8 cellular contexts compared by ENCODE assay signal in the genomic region with DNA sequence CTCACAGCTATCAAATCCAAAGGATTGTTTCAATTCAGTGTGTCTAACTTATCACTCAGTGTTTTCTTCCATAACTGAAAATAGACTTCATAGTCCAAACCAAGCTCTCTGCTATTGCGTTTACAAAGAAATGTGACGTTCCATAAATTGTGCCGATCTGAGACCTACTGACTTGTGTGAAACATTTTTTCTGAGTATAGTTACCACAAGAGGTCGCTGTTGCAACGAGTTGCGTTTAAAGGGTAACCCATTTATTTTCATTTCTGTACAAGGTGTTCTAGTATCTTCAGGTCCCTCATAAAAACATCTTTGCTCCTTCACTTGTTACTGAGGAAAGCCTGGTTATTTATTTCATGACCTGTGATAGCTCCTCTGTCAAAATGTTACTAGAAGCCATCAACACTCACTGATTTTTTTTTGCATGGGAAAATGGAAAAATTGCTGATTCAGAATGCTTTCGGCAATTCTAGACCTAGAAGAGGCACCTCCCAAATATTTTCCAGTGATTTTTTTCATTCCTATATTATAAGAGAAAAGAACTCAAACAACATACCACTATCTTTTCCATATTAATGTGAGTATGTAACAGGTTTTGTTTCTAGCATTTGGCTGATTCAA.
DNase-seq lines count a peak whose midpoint lies in the region; ATAC-seq and TF ChIP-seq lines count a peak whose summit lies in the region.

No MANE protein-coding gene starts in this region.

- peaks cover 28% of the 10 kb centered on the region for H3K27me3 Mint-ChIP-seq in activated T-helper 2 cell treated with anti-CD3 and anti-CD28 coated beads, Interferon-gamma antibody, Interleukin-2, Interleukin-4, amounts not matched to agents 10 μg/mL and 5 μg/mL and 100 μg/mL, durations not matched to agents 14 hours and 24 hours and 36 hours (ENCODE audit: low read depth)

- no peaks in the 10 kb centered on the region for H3K36me3 Mint-ChIP-seq in activated T-helper 2 cell treated with anti-CD3 and anti-CD28 coated beads, Interferon-gamma antibody, Interleukin-2, Interleukin-4, amounts not matched to agents 10 μg/mL and 5 μg/mL and 100 μg/mL, durations not matched to agents 14 hours and 24 hours and 36 hours (ENCODE audit: low read depth)

- intact Hi-C loops in activated T-helper 2 cell treated with anti-CD3 and anti-CD28 coated beads, Interferon-gamma antibody, Interleukin-2, Interleukin-4, amounts not matched to agents 10 μg/mL and 5 μg/mL and 100 μg/mL, durations not matched to agents 14 hours and 24 hours and 36 hours (cut with micrococcal nuclease): loop anchor here (10.0 kb wide), 1 partner anchor 820 kb away; no protein-coding TSS in a partner anchor

- in situ Hi-C loops in GM13976 (cut with MboI; ENCODE audit: low sequenced_read_pairs, unreplicated experiment): no loop called here

- DNase-seq in COLO668 (lab: John Stamatoyannopoulos, UW; ENCODE audit: unreplicated experiment): peak; percentile 40
- peak; percentile 44 for DNase-seq in GM13976 (ENCODE audit: low spot score)
- peak; percentile 62 for DNase-seq in NCI-H69 (lab: John Stamatoyannopoulos, UW)
- DNase-seq in activated T-helper 2 cell treated with anti-CD3 and anti-CD28 coated beads, Interferon-gamma antibody, Interleukin-2, Interleukin-4, amounts not matched to agents 10 μg/mL and 5 μg/mL and 100 μg/mL, durations not matched to agents 14 hours and 24 hours and 36 hours (ENCODE audit: low spot score): no peak
- peak; percentile 62 for DNase-seq in kidney tubule cell (ENCODE audit: low spot score)

- peaks cover 4% of the 10 kb centered on the region for H3K4me1 Mint-ChIP-seq in activated T-helper 2 cell treated with anti-CD3 and anti-CD28 coated beads, Interferon-gamma antibody, Interleukin-2, Interleukin-4, amounts not matched to agents 10 μg/mL and 5 μg/mL and 100 μg/mL, durations not matched to agents 14 hours and 24 hours and 36 hours (ENCODE audit: low read depth)

- TF ChIP-seq CTCF in GM13976 (IDR thresholded peaks at IDR 0.05; ENCODE audit: borderline replicate concordance, control extremely low read depth, extremely low read depth, insufficient read depth, missing control alignments): peak; percentile 41

- peak overlapping the region; percentile 23 for H3K4me3 Mint-ChIP-seq in activated T-helper 2 cell treated with anti-CD3 and anti-CD28 coated beads, Interferon-gamma antibody, Interleukin-2, Interleukin-4, amounts not matched to agents 10 μg/mL and 5 μg/mL and 100 μg/mL, durations not matched to agents 14 hours and 24 hours and 36 hours (ENCODE audit: low read depth)

- H3K27ac Mint-ChIP-seq in activated T-helper 2 cell treated with anti-CD3 and anti-CD28 coated beads, Interferon-gamma antibody, Interleukin-2, Interleukin-4, amounts not matched to agents 10 μg/mL and 5 μg/mL and 100 μg/mL, durations not matched to agents 14 hours and 24 hours and 36 hours: no peak overlapping the region

- H3K9me3 Mint-ChIP-seq in activated T-helper 2 cell treated with anti-CD3 and anti-CD28 coated beads, Interferon-gamma antibody, Interleukin-2, Interleukin-4, amounts not matched to agents 10 μg/mL and 5 μg/mL and 100 μg/mL, durations not matched to agents 14 hours and 24 hours and 36 hours: no peaks in the 10 kb centered on the region

- ATAC-seq in GM21526 (IDR thresholded peaks at IDR 0.05; ENCODE audit: low FRiP score, unreplicated experiment) (no peak), GM18519 (IDR thresholded peaks at IDR 0.05; ENCODE audit: low FRiP score, unreplicated experiment) (no peak), GM18870 (IDR thresholded peaks at IDR 0.05; ENCODE audit: unreplicated experiment) (no peak)
